Comparison of ENCODE assay signal across 12 cellular contexts in the genomic region with DNA sequence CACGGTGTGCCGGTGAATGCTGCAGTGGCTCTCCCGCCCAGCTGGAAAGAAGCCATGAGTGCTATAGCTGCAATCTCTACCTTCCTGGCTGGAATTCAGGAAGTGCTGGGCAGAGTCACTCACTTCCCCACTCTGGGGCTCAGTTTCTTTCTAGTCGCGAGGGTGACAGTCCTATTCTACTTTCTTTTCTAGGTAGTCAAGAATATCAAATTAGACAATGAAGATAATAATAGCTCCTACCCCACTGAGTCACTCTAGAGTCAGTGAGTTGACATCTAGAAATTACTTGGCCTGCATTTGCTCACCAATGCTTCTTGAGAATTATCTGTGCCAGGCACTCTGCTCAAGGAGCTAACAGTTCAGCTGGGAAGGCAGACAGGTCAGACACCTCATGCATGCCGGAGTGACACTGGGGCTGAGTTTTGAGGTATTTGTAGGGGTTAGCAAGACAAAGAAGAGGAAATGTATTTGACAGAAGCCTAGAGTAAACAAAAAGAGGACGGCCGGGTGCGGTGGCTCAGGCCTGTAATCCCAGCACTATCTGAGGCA. TPM values are rescaled to one million over a fixed set of nuclear protein-coding genes. Genes with fewer than 3 reads are reported as not detected.
DNase-seq lines count a peak whose midpoint lies in the region; ATAC-seq and TF ChIP-seq lines count a peak whose summit lies in the region.
"Had no signal": no experiment of that assay in that cellular context is flagged by ENCODE, and none has a peak within 500 bp of the region (broad histone marks: within the 10 kb centered on the region; RNA-seq: fewer than 3 reads in every experiment).

No MANE protein-coding gene starts in this region.

- H3K9me2 ChIP-seq in GM23248 (ENCODE audit: insufficient read depth) = no peaks in the 10 kb centered on the region

- peaks cover 38% of the 10 kb centered on the region for H3K4me1 Mint-ChIP-seq in CD14-positive monocyte
- H3K4me1 Mint-ChIP-seq in activated T-helper 1 cell treated with anti-CD3 and anti-CD28 coated beads, Interleukin-12 subunit alpha, Interleukin-12 subunit beta, Interleukin-2, Interleukin-4 antibody, amounts not matched to agents 30 ng/mL and 10 ng/mL and 1 ng/mL, durations not matched to agents 14 hours and 24 hours and 36 hours (ENCODE audit: low read depth) = peaks cover 67% of the 10 kb centered on the region
- no peaks in the 10 kb centered on the region for H3K4me1 Mint-ChIP-seq in glutamatergic neuron (ENCODE audit: low read depth, unreplicated experiment)

- no peaks in the 10 kb centered on the region for H4K20me1 ChIP-seq in GM23248 (ENCODE audit: insufficient read depth)

- no peak overlapping the region for H3K4me2 ChIP-seq in GM23248 (ENCODE audit: unreplicated experiment)

- TF ChIP-seq CTCF in CD14-positive monocyte (IDR thresholded peaks at IDR 0.05) (no peak), glutamatergic neuron (IDR thresholded peaks at IDR 0.05; ENCODE audit: partially characterized antibody, unreplicated experiment) (no peak)

- H3K36me3 ChIP-seq in GM23248 (ENCODE audit: low read depth) = no peaks in the 10 kb centered on the region

- H3K27me3 ChIP-seq in GM23248 (replicated peaks; ENCODE audit: insufficient read depth) = no peaks in the 10 kb centered on the region
- H3K27me3 ChIP-seq: SJSA1 had no signal

- 76 to 78% methylated on average over 9 of the region's 9 CpGs for WGBS in GM23248 (ENCODE audit: low coverage in 1 of 2, low lambda C conversion rate in 2 of 2, missing lambda C conversion rate in 2 of 2), 2 experiments

- no peak overlapping the region for H3K4me3 ChIP-seq in GM23248
- H3K4me3 ChIP-seq: SJSA1 had no signal

- ATAC-seq in left colon (peak; percentile 24), HG03175 (IDR thresholded peaks at IDR 0.05; ENCODE audit: unreplicated experiment) (no peak)

- H3K27ac Mint-ChIP-seq in CD14-positive monocyte (peak overlapping the region in 4 of 7 donors; percentile 59 to 83 (median 72)), glutamatergic neuron (ENCODE audit: unreplicated experiment) (no peak overlapping the region)
- H3K27ac Mint-ChIP-seq in activated T-helper 1 cell treated with anti-CD3 and anti-CD28 coated beads, Interleukin-12 subunit alpha, Interleukin-12 subunit beta, Interleukin-2, Interleukin-4 antibody, amounts not matched to agents 30 ng/mL and 10 ng/mL and 1 ng/mL, durations not matched to agents 14 hours and 24 hours and 36 hours = peak overlapping the region; percentile 90

- H3K9me3 Mint-ChIP-seq in CD14-positive monocyte (peaks cover 0 to 3% (median 0%) of the 10 kb centered on the region in 7 donors), glutamatergic neuron (ENCODE audit: unreplicated experiment) (peaks cover 4% of the 10 kb centered on the region)
- H3K9me3 Mint-ChIP-seq in activated T-helper 1 cell treated with anti-CD3 and anti-CD28 coated beads, Interleukin-12 subunit alpha, Interleukin-12 subunit beta, Interleukin-2, Interleukin-4 antibody, amounts not matched to agents 30 ng/mL and 10 ng/mL and 1 ng/mL, durations not matched to agents 14 hours and 24 hours and 36 hours = no peaks in the 10 kb centered on the region

- H3K9ac ChIP-seq in GM23248 = no peak overlapping the region

- H3K79me2 ChIP-seq in GM23248 (ENCODE audit: insufficient read depth) = peaks cover 10% of the 10 kb centered on the region; the same call in 1 of the 2 replicates

- H3F3A ChIP-seq in GM23248 (ENCODE audit: insufficient read depth) = peaks cover 23% of the 10 kb centered on the region

- in situ Hi-C loops in GM23248 (cut with MboI) = loop anchor here (10.0 kb wide), 1 partner anchor 249 kb away; a partner anchor contains a TSS

- H2AFZ ChIP-seq in GM23248 = no peak overlapping the region

- H3K27ac ChIP-seq in GM23248 = no peak overlapping the region
- H3K27ac ChIP-seq: SJSA1 had no signal

- intact Hi-C loops in CD14-positive monocyte (cut with micrococcal nuclease) (loop anchor here (5.0 kb wide), 2 partner anchors 111 to 276 kb away; a partner anchor contains a TSS), left colon (cut with DNase I, micrococcal nuclease) (loop anchor here in 1 of 2 donors (5.0 to 10.0 kb wide), 2 partner anchors 139 to 246 kb away; a partner anchor contains a TSS)
- intact Hi-C loops in activated T-helper 1 cell treated with anti-CD3 and anti-CD28 coated beads, Interleukin-12 subunit alpha, Interleukin-12 subunit beta, Interleukin-2, Interleukin-4 antibody, amounts not matched to agents 30 ng/mL and 10 ng/mL and 1 ng/mL, durations not matched to agents 14 hours and 24 hours and 36 hours (cut with micrococcal nuclease) = loop anchor here (10.0 kb wide), 1 partner anchor 499 kb away; a partner anchor contains a TSS

- peaks cover 11% of the 10 kb centered on the region for H3K4me1 ChIP-seq in GM23248 (ENCODE audit: insufficient read depth)

- no peak for DNase-seq in CD14-positive monocyte (ENCODE audit: low spot score)
- DNase-seq in GM23248 = peak; percentile 69
- DNase-seq in activated T-helper 1 cell treated with anti-CD3 and anti-CD28 coated beads, Interleukin-12 subunit alpha, Interleukin-12 subunit beta, Interleukin-2, Interleukin-4 antibody, amounts not matched to agents 30 ng/mL and 10 ng/mL and 1 ng/mL, durations not matched to agents 14 hours and 24 hours and 36 hours (ENCODE audit: low spot score) = no peak
- peak; percentile 58 to 72 for DNase-seq in left colon
- no peak for DNase-seq in glutamatergic neuron
- DNase-seq in NCI-H510A (lab: John Stamatoyannopoulos, UW) = no peak
- no peak for DNase-seq in pons (ENCODE audit: low spot score)
- DNase-seq: activated CD8-positive, alpha-beta memory T cell treated with anti-CD3 and anti-CD28 coated beads, Interleukin-2, amount 50 U/mL, for 4 hours; DMS 273 treated with DMSO at 0.1 percent for 48 hours; NCI-H2029 had no signal

- H3K9me3 ChIP-seq in GM23248 (ENCODE audit: low read depth) = no peaks in the 10 kb centered on the region
- H3K9me3 ChIP-seq: SJSA1 had no signal

- peak overlapping the region in 1 of 2 donors; percentile 34 for H3K4me3 Mint-ChIP-seq in CD14-positive monocyte
- peak overlapping the region; percentile 73 for H3K4me3 Mint-ChIP-seq in activated T-helper 1 cell treated with anti-CD3 and anti-CD28 coated beads, Interleukin-12 subunit alpha, Interleukin-12 subunit beta, Interleukin-2, Interleukin-4 antibody, amounts not matched to agents 30 ng/mL and 10 ng/mL and 1 ng/mL, durations not matched to agents 14 hours and 24 hours and 36 hours
- H3K4me3 Mint-ChIP-seq in glutamatergic neuron (ENCODE audit: unreplicated experiment) = no peak overlapping the region

- peaks cover 9 to 23% of the 10 kb centered on the region in 2 donors for H3K36me3 Mint-ChIP-seq in CD14-positive monocyte
- H3K36me3 Mint-ChIP-seq in activated T-helper 1 cell treated with anti-CD3 and anti-CD28 coated beads, Interleukin-12 subunit alpha, Interleukin-12 subunit beta, Interleukin-2, Interleukin-4 antibody, amounts not matched to agents 30 ng/mL and 10 ng/mL and 1 ng/mL, durations not matched to agents 14 hours and 24 hours and 36 hours (ENCODE audit: low read depth) = peaks cover 41% of the 10 kb centered on the region
- H3K36me3 Mint-ChIP-seq in glutamatergic neuron (ENCODE audit: unreplicated experiment) = no peaks in the 10 kb centered on the region

- H3K27me3 Mint-ChIP-seq in CD14-positive monocyte (ENCODE audit: low read depth in 3 of 3) (peaks cover 0 to 5% (median 0%) of the 10 kb centered on the region in 3 donors), glutamatergic neuron (ENCODE audit: unreplicated experiment) (peaks cover 1% of the 10 kb centered on the region)
- H3K27me3 Mint-ChIP-seq in activated T-helper 1 cell treated with anti-CD3 and anti-CD28 coated beads, Interleukin-12 subunit alpha, Interleukin-12 subunit beta, Interleukin-2, Interleukin-4 antibody, amounts not matched to agents 30 ng/mL and 10 ng/mL and 1 ng/mL, durations not matched to agents 14 hours and 24 hours and 36 hours (ENCODE audit: insufficient read depth) = no peaks in the 10 kb centered on the region

RNA-seq across cellular contexts. Expression of a gene that starts 3.2 kb away (rescaled TPM):
- polyA plus RNA-seq in CD14-positive monocyte (under 1 TPM in 1 of 2 donors, not detected in 1; 0.20 TPM), GM23248 (2016; fragmentation: Nextera tagmentation; extraction: Ambion mirVana) (18.9 and 20.0 TPM in 2 replicates)
- 5.7 and 15.0 TPM in 2 replicates for total RNA-seq in GM23248 (2014; rRNA removed; shearing (Covaris generic))
- total RNA-seq in activated T-helper 1 cell treated with anti-CD3 and anti-CD28 coated beads, Interleukin-12 subunit alpha, Interleukin-12 subunit beta, Interleukin-2, Interleukin-4 antibody, amounts not matched to agents 30 ng/mL and 10 ng/mL and 1 ng/mL, durations not matched to agents 14 hours and 24 hours and 36 hours = 82.0 and 84.6 TPM in 2 replicates
- total RNA-seq in left colon (10 to 100 TPM in 1 of 2 donors, 1 to 10 TPM in 1; 7.5 to 16.4 TPM), glutamatergic neuron (ENCODE audit: unreplicated experiment) (3.4 TPM)

RNA-seq across cellular contexts. Expression of a gene that starts 17.1 kb away (rescaled TPM):
- polyA plus RNA-seq in CD14-positive monocyte (not detected), GM23248 (2016; fragmentation: Nextera tagmentation; extraction: Ambion mirVana) (0.05 and 0.11 TPM in 2 replicates)
- 0.22 TPM in 1 of 2 replicates, not detected in the other for total RNA-seq in GM23248 (2014; rRNA removed; shearing (Covaris generic))
- 3.0 and 3.2 TPM in 2 replicates for total RNA-seq in activated T-helper 1 cell treated with anti-CD3 and anti-CD28 coated beads, Interleukin-12 subunit alpha, Interleukin-12 subunit beta, Interleukin-2, Interleukin-4 antibody, amounts not matched to agents 30 ng/mL and 10 ng/mL and 1 ng/mL, durations not matched to agents 14 hours and 24 hours and 36 hours
- total RNA-seq in left colon (1 to 10 TPM; 1.2 to 1.5 TPM), glutamatergic neuron (ENCODE audit: unreplicated experiment) (0.37 TPM)

RNA-seq across cellular contexts. Expression of a gene that starts 25.5 kb away (rescaled TPM):
- under 1 TPM in 1 of 2 donors, not detected in 1; 0.06 TPM for polyA plus RNA-seq in CD14-positive monocyte
- total RNA-seq in GM23248 (2014; rRNA removed; shearing (Covaris generic)) = not detected in 2 replicates
- polyA plus RNA-seq in GM23248 (2016; fragmentation: Nextera tagmentation; extraction: Ambion mirVana) = 0.06 TPM in 1 of 2 replicates, not detected in the other
- 7.0 and 7.9 TPM in 2 replicates for total RNA-seq in activated T-helper 1 cell treated with anti-CD3 and anti-CD28 coated beads, Interleukin-12 subunit alpha, Interleukin-12 subunit beta, Interleukin-2, Interleukin-4 antibody, amounts not matched to agents 30 ng/mL and 10 ng/mL and 1 ng/mL, durations not matched to agents 14 hours and 24 hours and 36 hours
- total RNA-seq in left colon = under 1 TPM; 0.43 to 0.56 TPM
- 216 TPM for total RNA-seq in glutamatergic neuron (ENCODE audit: unreplicated experiment)
- total RNA-seq: SJSA1 had no signal

RNA-seq across cellular contexts. Expression of a gene that starts 28.9 kb away (rescaled TPM):
- polyA plus RNA-seq in CD14-positive monocyte = not detected
- not detected in 2 replicates for total RNA-seq in GM23248 (2014; rRNA removed; shearing (Covaris generic))
- polyA plus RNA-seq in GM23248 (2016; fragmentation: Nextera tagmentation; extraction: Ambion mirVana) = not detected in 2 replicates
- 5.8 and 6.1 TPM in 2 replicates for total RNA-seq in activated T-helper 1 cell treated with anti-CD3 and anti-CD28 coated beads, Interleukin-12 subunit alpha, Interleukin-12 subunit beta, Interleukin-2, Interleukin-4 antibody, amounts not matched to agents 30 ng/mL and 10 ng/mL and 1 ng/mL, durations not matched to agents 14 hours and 24 hours and 36 hours
- not detected for total RNA-seq in left colon
- total RNA-seq in glutamatergic neuron (ENCODE audit: unreplicated experiment) = not detected
- total RNA-seq: SJSA1 had no signal

Comparison
In these comparisons a context has a peak if more than half of its experiments do, and no peak if none do; other contexts are left out.
1. DNase-seq: peak in GM23248 (single experiment) and left colon (2 of 2); none in CD14-positive monocyte (single experiment), activated T-helper 1 cell treated with anti-CD3 and anti-CD28 coated beads, Interleukin-12 subunit alpha, Interleukin-12 subunit beta, Interleukin-2, Interleukin-4 antibody, amounts not matched to agents 30 ng/mL and 10 ng/mL and 1 ng/mL, durations not matched to agents 14 hours and 24 hours and 36 hours (single experiment), glutamatergic neuron (single experiment), NCI-H510A (single experiment) and pons (single experiment).